19 cellular contexts compared by ENCODE assay signal in the genomic region with DNA sequence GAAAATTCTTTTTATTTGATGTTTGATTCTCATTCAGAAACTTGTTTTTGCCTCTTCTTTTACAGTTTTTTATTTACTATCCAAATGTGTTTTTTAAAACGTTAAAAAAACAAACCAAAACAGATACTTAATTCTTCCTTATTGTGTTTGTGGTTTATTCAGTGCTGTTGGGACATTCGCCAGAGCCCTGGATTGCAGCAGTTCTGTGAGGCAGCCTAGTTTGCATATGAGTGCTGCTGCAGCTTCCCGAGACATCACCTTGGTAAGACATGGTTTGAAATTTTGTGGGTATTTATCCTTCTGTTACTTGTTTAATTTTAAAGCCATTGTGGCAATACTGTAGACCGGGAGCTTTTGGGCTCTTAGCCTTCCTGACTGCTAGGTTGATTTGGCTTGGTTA.
DNase-seq lines count a peak whose midpoint lies in the region; ATAC-seq lines count a peak whose summit lies in the region.
"Had no signal": no experiment of that assay in that cellular context is flagged by ENCODE, and none has a peak within 500 bp of the region (broad histone marks: within the 10 kb centered on the region; RNA-seq: fewer than 3 reads in every experiment).

No MANE protein-coding gene starts in this region.

- peak overlapping the region; percentile 0 for H3K27ac Mint-ChIP-seq in activated CD4-positive, alpha-beta T cell treated with anti-CD3 and anti-CD28 coated beads, Interleukin-2, amount 10 ng/mL, durations not matched to agents 7 days and 5 days
- H3K27ac Mint-ChIP-seq: activated CD4-positive, alpha-beta memory T cell treated with anti-CD3 and anti-CD28 coated beads for 36 hours; stimulated activated effector memory CD8-positive, alpha-beta T cell treated with anti-CD3 and anti-CD28 coated beads, Interleukin-12 subunit alpha, Interleukin-12 subunit beta, amount 100 ng/mL, for 72 hours; type B pancreatic cell had no signal

- DNase-seq in activated CD4-positive, alpha-beta T cell treated with anti-CD3 and anti-CD28 coated beads, Interleukin-2, amount 10 ng/mL, durations not matched to agents 7 days and 5 days: no peak
- no peak for DNase-seq in activated CD4-positive, alpha-beta T cell treated with anti-CD3 and anti-CD28 coated beads for 4 hours
- DNase-seq in amniotic epithelial cell (ENCODE audit: low read depth): peak; percentile 37
- no peak for DNase-seq in UCSD-AML1 (lab: John Stamatoyannopoulos, UW; ENCODE audit: unreplicated experiment)
- DNase-seq in activated CD8-positive, alpha-beta memory T cell treated with anti-CD3 and anti-CD28 coated beads for 24 hours: no peak
- DNase-seq: activated CD4-positive, alpha-beta memory T cell treated with anti-CD3 and anti-CD28 coated beads for 36 hours; GDM1; NCI-H1436; NCI-H446; pancreas; small intestine had no signal

- H3K4me1 Mint-ChIP-seq in activated CD4-positive, alpha-beta T cell treated with anti-CD3 and anti-CD28 coated beads, Interleukin-2, amount 10 ng/mL, durations not matched to agents 7 days and 5 days: peaks cover 26% of the 10 kb centered on the region
- H3K4me1 Mint-ChIP-seq: stimulated activated effector memory CD8-positive, alpha-beta T cell treated with anti-CD3 and anti-CD28 coated beads, Interleukin-12 subunit alpha, Interleukin-12 subunit beta, amount 100 ng/mL, for 72 hours had no signal

- no peak overlapping the region for H3K27ac ChIP-seq in iPS-20b (ENCODE audit: low read length)
- H3K27ac ChIP-seq: esophagus muscularis mucosa, KMS-11, pancreas, SJSA1 had no signal

- H3K4me3 Mint-ChIP-seq in activated CD4-positive, alpha-beta T cell treated with anti-CD3 and anti-CD28 coated beads, Interleukin-2, amount 10 ng/mL, durations not matched to agents 7 days and 5 days: no peak overlapping the region
- H3K4me3 Mint-ChIP-seq: activated CD4-positive, alpha-beta memory T cell treated with anti-CD3 and anti-CD28 coated beads for 36 hours; stimulated activated effector memory CD8-positive, alpha-beta T cell treated with anti-CD3 and anti-CD28 coated beads, Interleukin-12 subunit alpha, Interleukin-12 subunit beta, amount 100 ng/mL, for 72 hours; type B pancreatic cell had no signal

- ATAC-seq in HG03342 (IDR thresholded peaks at IDR 0.05; ENCODE audit: unreplicated experiment) (no peak), HG03135 (IDR thresholded peaks at IDR 0.05; ENCODE audit: unreplicated experiment) (no peak)
- ATAC-seq: pancreas; stimulated activated effector memory CD8-positive, alpha-beta T cell treated with anti-CD3 and anti-CD28 coated beads, Interleukin-12 subunit alpha, Interleukin-12 subunit beta, amount 100 ng/mL, for 72 hours had no signal

- H3K4me3 ChIP-seq in iPS-20b (ENCODE audit: low read length): no peak overlapping the region
- H3K4me3 ChIP-seq: esophagus muscularis mucosa, pancreas, SJSA1 had no signal

- H3K36me3 ChIP-seq in iPS-20b (ENCODE audit: insufficient read depth, low read depth, low read length): peaks cover 74% of the 10 kb centered on the region

- H3K4me1 ChIP-seq in iPS-20b (ENCODE audit: insufficient read depth, low read length): peaks cover 9% of the 10 kb centered on the region; the same call in 1 of the 2 replicates

- CTCF ChIA-PET in activated CD4-positive, alpha-beta T cell treated with anti-CD3 and anti-CD28 coated beads, Interleukin-2, amount 10 ng/mL, durations not matched to agents 7 days and 5 days (lab: Charles Lee): interaction anchor here (0.8 to 1.1 kb wide), 2 partner anchors 14 to 1238 kb away, joined by 3 to 4 read pairs; no protein-coding TSS in a partner anchor

- peak overlapping the region; percentile 10; the same call in 1 of the 2 replicates for H3K9ac ChIP-seq in iPS-20b (ENCODE audit: low read depth, low read length)
- H3K9ac ChIP-seq: KMS-11 had no signal

- H3K27me3 Mint-ChIP-seq in activated CD4-positive, alpha-beta T cell treated with anti-CD3 and anti-CD28 coated beads, Interleukin-2, amount 10 ng/mL, durations not matched to agents 7 days and 5 days: no peaks in the 10 kb centered on the region
- H3K27me3 Mint-ChIP-seq: activated CD4-positive, alpha-beta memory T cell treated with anti-CD3 and anti-CD28 coated beads for 36 hours; type B pancreatic cell had no signal

- POLR2A ChIA-PET in activated CD4-positive, alpha-beta T cell treated with anti-CD3 and anti-CD28 coated beads, Interleukin-2, amount 10 ng/mL, durations not matched to agents 7 days and 5 days (lab: Charles Lee): no interaction called here

- no peaks in the 10 kb centered on the region for H3K9me3 Mint-ChIP-seq in activated CD4-positive, alpha-beta T cell treated with anti-CD3 and anti-CD28 coated beads, Interleukin-2, amount 10 ng/mL, durations not matched to agents 7 days and 5 days
- H3K9me3 Mint-ChIP-seq: activated CD4-positive, alpha-beta memory T cell treated with anti-CD3 and anti-CD28 coated beads for 36 hours; stimulated activated effector memory CD8-positive, alpha-beta T cell treated with anti-CD3 and anti-CD28 coated beads, Interleukin-12 subunit alpha, Interleukin-12 subunit beta, amount 100 ng/mL, for 72 hours; type B pancreatic cell had no signal

- no peaks in the 10 kb centered on the region for H3K9me3 ChIP-seq in iPS-20b (ENCODE audit: insufficient read depth, low read depth, low read length)
- H3K9me3 ChIP-seq: esophagus muscularis mucosa, pancreas, SJSA1 had no signal

- H3K36me3 Mint-ChIP-seq in activated CD4-positive, alpha-beta T cell treated with anti-CD3 and anti-CD28 coated beads, Interleukin-2, amount 10 ng/mL, durations not matched to agents 7 days and 5 days (ENCODE audit: low read depth): peaks cover 7% of the 10 kb centered on the region

- no peaks in the 10 kb centered on the region for H3K27me3 ChIP-seq in iPS-20b (ENCODE audit: insufficient read depth, low read length)
- H3K27me3 ChIP-seq: esophagus muscularis mucosa, pancreas, SJSA1 had no signal
